Comparison of ENCODE assay signal across 8 cellular contexts in the genomic region with DNA sequence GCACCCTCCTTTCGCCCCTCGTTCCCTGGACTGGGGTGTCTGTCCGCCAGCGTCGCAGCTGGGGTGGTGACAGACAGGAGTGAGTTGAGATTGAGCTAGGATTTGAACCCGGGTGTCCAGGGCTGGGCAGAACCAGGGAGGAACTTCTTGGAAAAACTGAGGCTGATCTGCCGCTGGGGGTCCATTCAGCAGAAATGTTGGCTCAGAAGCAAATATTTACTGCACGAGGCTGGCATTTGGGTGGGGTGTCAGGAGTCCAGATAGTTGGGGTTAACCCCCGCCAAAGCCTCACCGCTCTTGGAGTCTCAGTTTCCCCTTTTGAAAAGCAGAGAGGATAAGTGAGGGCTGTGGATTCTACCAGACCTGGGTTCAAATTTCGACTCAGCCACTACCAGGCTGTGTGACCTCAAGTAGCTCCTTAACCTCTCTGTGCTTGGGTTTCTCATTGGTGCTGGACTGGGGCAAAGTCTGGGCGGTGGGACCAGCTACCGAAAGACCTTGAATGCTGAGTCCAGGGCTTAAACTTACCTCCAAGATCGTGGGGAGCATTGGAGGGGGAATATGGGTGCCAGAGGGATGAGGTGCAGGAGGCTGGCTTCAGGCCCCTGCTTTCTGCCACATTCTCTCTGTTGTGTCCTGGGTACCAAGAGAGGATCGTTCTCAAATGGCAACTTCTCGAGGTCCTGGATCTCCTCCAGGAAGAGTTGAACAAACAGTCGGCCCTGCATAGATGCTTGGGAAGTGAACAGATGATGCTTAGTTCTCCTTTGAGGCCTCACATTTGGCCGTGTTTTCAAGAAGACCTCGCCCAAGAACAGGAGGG. TPM values are rescaled to one million over a fixed set of nuclear protein-coding genes. Genes with fewer than 3 reads are reported as not detected.
A peak's percentile ranks its signal among the peaks of the same experiment; 100 is the strongest.
DNase-seq lines count a peak whose midpoint lies in the region; ATAC-seq and TF ChIP-seq lines count a peak whose summit lies in the region.

No MANE protein-coding gene starts in this region.

- no peak overlapping the region for H2AFZ ChIP-seq in SU-DHL-6 (ENCODE audit: low read depth, low read length, severe bottlenecking)

- no peaks in the 10 kb centered on the region for H3K9me2 ChIP-seq in SU-DHL-6 (replicated peaks; ENCODE audit: insufficient read depth, low read length)

- intact Hi-C loops in sciatic nerve (cut with DNase I) = loop anchor here (10.0 kb wide), 1 partner anchor 46 kb away; no protein-coding TSS in a partner anchor

- H3K27me3 ChIP-seq in SU-DHL-6 (ENCODE audit: low read length) = no peaks in the 10 kb centered on the region

- H3F3A ChIP-seq in SU-DHL-6 (ENCODE audit: insufficient read depth) = 0 out of 2 replicates have a peak, but pooled peaks cover 2% of the 10 kb centered on the region

- H3K9ac ChIP-seq in SU-DHL-6 (ENCODE audit: low read length) = peak overlapping the region; percentile 81

- peak overlapping the region; percentile 43 for H3K27ac ChIP-seq in SU-DHL-6 (ENCODE audit: low read depth, low read length)

- TF ChIP-seq CTCF in GM12864 (IDR thresholded peaks at IDR 0.05; ENCODE audit: low read depth, low read length, missing control alignments) (no peak), SU-DHL-6 (IDR thresholded peaks at IDR 0.05; ENCODE audit: insufficient read depth, low read length, poor library complexity, severe bottlenecking) (no peak), fibroblast of the aortic adventitia (IDR thresholded peaks at IDR 0.05; ENCODE audit: insufficient read depth, low read length) (no peak)

- no peaks in the 10 kb centered on the region for H3K36me3 ChIP-seq in SU-DHL-6 (ENCODE audit: low read length)

- H3K79me2 ChIP-seq in SU-DHL-6 (ENCODE audit: insufficient read depth, low read length) = peaks cover 39% of the 10 kb centered on the region

- DNase-seq in GM12864 (ENCODE audit: low read depth) (no peak), fibroblast of the aortic adventitia (ENCODE audit: low read depth) (peak; percentile 54), sciatic nerve (ENCODE audit: low spot score) (no peak), GOT3 (lab: John Stamatoyannopoulos, UW) (no peak)
- no peak for DNase-seq in stimulated activated CD4-positive, alpha-beta T cell treated with anti-CD3 and anti-CD28 coated beads, Interleukin-1b, Interleukin-23, amount 100 ng/mL, for 48 hours
- DNase-seq in stimulated activated naive CD4-positive, alpha-beta T cell treated with Interleukin-2 at 50 U/mL for 16 hours (lab: John Stamatoyannopoulos, UW) = no peak

- peak overlapping the region; percentile 82 for H3K4me2 ChIP-seq in SU-DHL-6 (ENCODE audit: low read depth, low read length, poor library complexity, severe bottlenecking)

- ATAC-seq in sciatic nerve = peak; percentile 37
- no peak for ATAC-seq in HG03571 (IDR thresholded peaks at IDR 0.05; ENCODE audit: unreplicated experiment)

- no peaks in the 10 kb centered on the region for H3K9me3 ChIP-seq in SU-DHL-6 (ENCODE audit: insufficient read depth, low read length)

- H4K20me1 ChIP-seq in SU-DHL-6 (ENCODE audit: low read depth, low read length) = no peaks in the 10 kb centered on the region

- H3K4me3 ChIP-seq in GM12864 (ENCODE audit: low read depth, low read length) (peak overlapping the region; percentile 81), SU-DHL-6 (ENCODE audit: insufficient read depth, low read length, poor library complexity, severe bottlenecking) (peak overlapping the region; percentile 70), fibroblast of the aortic adventitia (ENCODE audit: low read depth, low read length) (peak overlapping the region; percentile 75)

RNA-seq across cellular contexts. Expression of gene MAST3, which starts 21.1 kb away (rescaled TPM):
- total RNA-seq in fibroblast of the aortic adventitia (ENCODE audit: low replicate concordance) (2.4 and 3.1 TPM in 2 replicates), sciatic nerve (20.1 TPM)

RNA-seq across cellular contexts. Expression of gene IL12RB1, which starts 31.9 kb away (rescaled TPM):
- total RNA-seq in fibroblast of the aortic adventitia (ENCODE audit: low replicate concordance) (not detected in 2 replicates), sciatic nerve (2.1 TPM)

RNA-seq across cellular contexts. Expression of gene PIK3R2, which starts 34.3 kb away (rescaled TPM):
- total RNA-seq in fibroblast of the aortic adventitia (ENCODE audit: low replicate concordance) (36.7 and 41.3 TPM in 2 replicates), sciatic nerve (19.5 TPM)

RNA-seq across cellular contexts. Expression of gene IFI30, which starts 55.0 kb away (rescaled TPM):
- total RNA-seq in fibroblast of the aortic adventitia (ENCODE audit: low replicate concordance) (0.90 and 23.1 TPM in 2 replicates), sciatic nerve (82.2 TPM)
